ENCODE assay signal across 12 cellular contexts in the genomic region with DNA sequence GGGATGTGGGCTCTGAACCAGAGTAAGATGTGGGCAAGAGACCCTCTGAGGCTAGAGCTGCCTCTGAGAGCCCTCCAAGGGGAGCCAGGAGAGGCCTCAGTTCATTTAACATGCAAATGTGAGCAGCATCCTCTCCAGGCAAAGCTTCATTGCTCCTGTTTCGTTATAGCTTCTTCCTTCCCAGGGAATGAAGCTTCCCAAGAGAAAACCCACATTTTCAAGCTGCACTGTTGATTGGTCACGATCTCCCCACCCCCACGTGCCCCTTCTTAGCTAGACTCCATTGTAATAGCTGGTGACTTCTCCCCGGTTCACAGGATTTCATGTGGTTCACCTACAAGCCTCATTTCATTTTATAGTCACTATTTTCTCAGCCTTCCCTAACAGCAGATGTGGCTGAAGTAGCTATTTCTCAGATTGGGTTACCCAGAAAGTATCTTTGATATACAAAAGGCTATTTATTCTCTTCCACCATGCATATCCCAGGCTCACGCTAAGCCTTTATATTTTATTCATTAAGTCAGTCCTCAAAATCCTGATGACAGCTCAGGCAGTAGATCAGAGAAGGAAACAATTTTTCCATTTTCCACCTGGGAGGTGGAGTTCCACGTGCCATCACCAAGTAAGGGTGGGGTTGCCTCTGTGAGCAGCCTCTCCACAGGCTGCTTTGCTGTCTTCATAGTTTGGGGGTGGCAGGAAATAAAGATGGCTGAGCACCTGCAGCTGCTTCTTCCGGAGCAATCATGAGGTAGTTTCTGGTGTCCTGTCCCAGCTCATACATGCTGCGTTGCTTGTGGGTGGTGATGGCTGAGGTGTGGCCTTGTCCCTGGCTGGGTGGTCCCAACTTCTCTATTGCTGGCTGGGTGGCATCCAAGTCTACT.
DNase-seq lines count a peak whose midpoint lies in the region; ATAC-seq and TF ChIP-seq lines count a peak whose summit lies in the region.
"Had no signal": no experiment of that assay in that cellular context is flagged by ENCODE, and none has a peak within 500 bp of the region (broad histone marks: within the 10 kb centered on the region; RNA-seq: fewer than 3 reads in every experiment).

No MANE protein-coding gene starts in this region.

- H3K36me3 Mint-ChIP-seq in memory B cell (peaks cover under 1% of the 10 kb centered on the region), type B pancreatic cell (no peaks in the 10 kb centered on the region)

- ATAC-seq in memory B cell (ENCODE audit: low read depth), result peak; percentile 59
- ATAC-seq: A549 had no signal

- DNase-seq in NCI-H510A treated with DMSO at 0.1 percent for 48 hours (lab: John Stamatoyannopoulos, UW) (peak; percentile 69), NCI-H510A (lab: John Stamatoyannopoulos, UW) (no peak), memory B cell (ENCODE audit: low spot score in 2 of 2) (no peak), type B pancreatic cell (ENCODE audit: extremely low spot score, unreplicated experiment) (peak; percentile 22), HT-29 (ENCODE audit: low spot score) (no peak), NCI-H1694 treated with DMSO at 0.1 percent for 48 hours (lab: John Stamatoyannopoulos, UW) (no peak), cerebellum (ENCODE audit: low spot score) (no peak)
- DNase-seq: activated naive CD4-positive, alpha-beta T cell treated with anti-CD3 and anti-CD28 coated beads for 36 hours; effector memory CD4-positive, alpha-beta T cell; WERI-Rb-1 had no signal

- H3K4me1 Mint-ChIP-seq in memory B cell (peaks cover 12% of the 10 kb centered on the region), type B pancreatic cell (ENCODE audit: unreplicated experiment) (peaks cover 44% of the 10 kb centered on the region)

- H3K27ac Mint-ChIP-seq in memory B cell (no peak overlapping the region), type B pancreatic cell (peak overlapping the region; percentile 98)
- H3K27ac Mint-ChIP-seq: activated naive CD4-positive, alpha-beta T cell treated with anti-CD3 and anti-CD28 coated beads for 36 hours had no signal

- peak overlapping the region; percentile 63 for H3K27ac ChIP-seq in VCaP
- H3K27ac ChIP-seq: A549, WERI-Rb-1 had no signal

- H3K27me3 Mint-ChIP-seq in memory B cell (peaks cover 3% of the 10 kb centered on the region), type B pancreatic cell (no peaks in the 10 kb centered on the region)

- H3K4me3 Mint-ChIP-seq in memory B cell (peak overlapping the region; percentile 18), type B pancreatic cell (peak overlapping the region; percentile 78)
- H3K4me3 Mint-ChIP-seq: activated naive CD4-positive, alpha-beta T cell treated with anti-CD3 and anti-CD28 coated beads for 36 hours had no signal

- TF ChIP-seq CTCF in VCaP (conservative IDR thresholded peaks at IDR 0.05), result no peak
- TF ChIP-seq CTCF in type B pancreatic cell (conservative IDR thresholded peaks at IDR 0.05), result no peak

- H3K9me3 Mint-ChIP-seq in memory B cell, result no peaks in the 10 kb centered on the region
- no peaks in the 10 kb centered on the region for H3K9me3 Mint-ChIP-seq in type B pancreatic cell
- H3K9me3 Mint-ChIP-seq: activated naive CD4-positive, alpha-beta T cell treated with anti-CD3 and anti-CD28 coated beads for 36 hours had no signal

Comparison
In these comparisons a context has a peak if more than half of its experiments do, and no peak if none do; other contexts are left out.
1. DNase-seq: peak in NCI-H510A treated with DMSO at 0.1 percent for 48 hours (single experiment) and type B pancreatic cell (single experiment); none in NCI-H510A (single experiment), memory B cell (0 of 2), HT-29 (single experiment), NCI-H1694 treated with DMSO at 0.1 percent for 48 hours (single experiment) and cerebellum (single experiment).